ENCODE assay signal across 27 cellular contexts in the genomic region with DNA sequence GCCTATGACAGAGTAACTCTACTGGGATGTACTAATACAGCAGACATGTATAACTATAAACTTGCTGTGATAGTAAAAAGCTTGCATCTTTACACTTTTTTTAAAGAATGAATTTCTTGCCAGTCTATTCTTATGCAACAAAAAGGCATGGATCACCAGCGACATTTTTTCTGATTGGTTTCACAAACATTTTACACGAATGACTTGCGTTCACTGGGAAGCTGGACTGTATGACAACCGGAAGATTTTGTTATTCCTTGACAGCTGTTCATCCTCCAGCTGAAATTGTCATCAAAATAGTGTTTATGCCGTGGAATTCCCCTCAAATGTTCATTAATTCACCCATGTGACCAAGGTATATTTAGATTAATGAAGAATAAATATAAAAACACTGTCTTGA.
"Had no signal": no experiment of that assay in that cellular context is flagged by ENCODE, and none has a peak within 500 bp of the region (broad histone marks: within the 10 kb centered on the region; RNA-seq: fewer than 3 reads in every experiment).

No MANE protein-coding gene starts in this region.

- H3K27ac ChIP-seq: brain microvascular endothelial cell, coronary artery, esophagus muscularis mucosa, gastroesophageal sphincter, WERI-Rb-1 had no signal

- H3K36me3 ChIP-seq: brain microvascular endothelial cell, esophagus muscularis mucosa, gastroesophageal sphincter, WERI-Rb-1 had no signal

- H3K27me3 ChIP-seq: brain microvascular endothelial cell, esophagus muscularis mucosa, gastroesophageal sphincter had no signal

- H3K4me3 ChIP-seq: coronary artery, esophagus muscularis mucosa, gastroesophageal sphincter had no signal

- H3K9me3 ChIP-seq: esophagus muscularis mucosa, gastroesophageal sphincter had no signal

- DNase-seq: activated B cell treated with CpG ODN at 0.5 μM for 24 hours; activated CD4-positive, alpha-beta T cell treated with anti-CD3 and anti-CD28 coated beads for 48 hours; activated CD4-positive, alpha-beta T cell treated with anti-CD3 and anti-CD28 coated beads, Interleukin-2, amount 50 U/mL, for 1 hour; activated CD4-positive, alpha-beta T cell treated with anti-CD3 and anti-CD28 coated beads, Interleukin-2, amount 50 U/mL, for 48 hours; activated CD8-positive, alpha-beta memory T cell treated with anti-CD3 and anti-CD28 coated beads for 24 hours; activated CD8-positive, alpha-beta T cell treated with anti-CD3 and anti-CD28 coated beads for 36 hours; activated effector memory CD4-positive, alpha-beta T cell treated with Interleukin-2 at 50 U/mL for 16 hours; activated gamma-delta T cell treated with Interleukin-2 at 50 U/mL for 16 hours; activated naive CD4-positive, alpha-beta T cell treated with anti-CD3 and anti-CD28 coated beads, Interleukin-2, amount 50 U/mL, for 16 hours; activated naive CD4-positive, alpha-beta T cell treated with Interleukin-2 at 50 U/mL for 16 hours; activated T-cell treated with anti-CD3 and anti-CD28 coated beads, Interleukin-2, amount 50 U/mL, for 4 hours; amniotic stem cell; anterior cingulate cortex; brain microvascular endothelial cell; effector CD4-positive, alpha-beta T cell; effector memory CD8-positive, alpha-beta T cell; erythroblast; foreskin melanocyte; T-helper 1 cell; T-helper 17 cell; T1000; WERI-Rb-1 had no signal

- ATAC-seq: activated CD4-positive, CD25-positive, alpha-beta regulatory T cell treated with anti-CD3 and anti-CD28 coated beads, Interleukin-2, amount 50 U/mL, for 24 hours; activated CD8-positive, alpha-beta T cell treated with anti-CD3 and anti-CD28 coated beads for 36 hours; activated T-cell treated with anti-CD3 and anti-CD28 coated beads, Interleukin-2, amount 50 U/mL, for 4 hours; activated T-helper 17 cell treated with anti-CD3 and anti-CD28 coated beads, Interleukin-2, amount 50 U/mL, for 72 hours; effector memory CD8-positive, alpha-beta T cell; gastroesophageal sphincter; T-helper 17 cell had no signal
